18 cellular contexts compared by ENCODE assay signal in genomic region chr5:36897616-36898015, GRCh38. TPM values are rescaled to one million over a fixed set of nuclear protein-coding genes. Genes with fewer than 3 reads are reported as not detected.
DNase-seq lines count a peak whose midpoint lies in the region; ATAC-seq and TF ChIP-seq lines count a peak whose summit lies in the region.
"Had no signal": no experiment of that assay in that cellular context is flagged by ENCODE, and none has a peak within 500 bp of the region (broad histone marks: within the 10 kb centered on the region; RNA-seq: fewer than 3 reads in every experiment).

No MANE protein-coding gene starts in this region.

- H3K9me3 Mint-ChIP-seq in nephron progenitor cell = peaks cover 60% of the 10 kb centered on the region

- H3K4me3 ChIP-seq in fibroblast of lung (replicated peaks in 1 of 4; ENCODE audit: control extremely low read depth in 1 of 4, insufficient read depth in 1 of 4, low read depth in 3 of 4, low read length in 4 of 4) = no peak overlapping the region
- no peak overlapping the region for H3K4me3 ChIP-seq in BE2C (ENCODE audit: low read depth, low read length)
- H3K4me3 ChIP-seq: lower lobe of right lung, suprapubic skin had no signal

- H3K4me1 Mint-ChIP-seq in nephron progenitor cell = no peaks in the 10 kb centered on the region

- CTCF ChIA-PET in RWPE1 (lab: Yijun Ruan, JAX) = no interaction called here

- peak; percentile 49 for DNase-seq in ELR (ENCODE audit: low read depth)
- DNase-seq in RWPE1 (ENCODE audit: low spot score) = peak; percentile 10
- peak; percentile 45 to 56 for DNase-seq in fibroblast of lung (ENCODE audit: low read depth in 2 of 2)
- DNase-seq in nephron progenitor cell = no peak
- no peak for DNase-seq in BE2C
- DNase-seq in GDM1 (lab: John Stamatoyannopoulos, UW) = no peak
- DNase-seq: activated CD4-positive, alpha-beta memory T cell treated with anti-CD3 and anti-CD28 coated beads for 36 hours; C1 segment of cervical spinal cord; DMS79; lower lobe of right lung; MV-4-11; NCI-H2081 treated with DMSO at 0.1 percent for 48 hours; retina had no signal

- no peak overlapping the region for H3K4me2 ChIP-seq in fibroblast of lung (ENCODE audit: extremely low read depth, insufficient read depth, low read length)

- no peaks in the 10 kb centered on the region for H3K9me3 ChIP-seq in fibroblast of lung (ENCODE audit: control insufficient read depth, insufficient read depth, low read depth, low read length)
- no peaks in the 10 kb centered on the region for H3K9me3 ChIP-seq in BE2C
- H3K9me3 ChIP-seq: lower lobe of right lung, suprapubic skin had no signal

- no peak overlapping the region for H2AFZ ChIP-seq in fibroblast of lung (ENCODE audit: low read length)

- H3K36me3 ChIP-seq in fibroblast of lung (ENCODE audit: control insufficient read depth, insufficient read depth, low read length) (no peaks in the 10 kb centered on the region), BE2C (no peaks in the 10 kb centered on the region)
- H3K36me3 ChIP-seq: lower lobe of right lung, suprapubic skin had no signal

- POLR2A ChIA-PET in RWPE1 (lab: Yijun Ruan, JAX; ENCODE audit: low non-redundant PET) = no interaction called here

- H3K4me3 Mint-ChIP-seq in nephron progenitor cell = no peak overlapping the region
- H3K4me3 Mint-ChIP-seq: activated CD4-positive, alpha-beta memory T cell treated with anti-CD3 and anti-CD28 coated beads for 36 hours; dendritic cell treated with granulocyte-macrophage colony-stimulating factor and Interleukin-4, amounts not matched to agents 40 ng/mL and 50 ng/mL, for 4 days; nephron had no signal

- peak overlapping the region; percentile 33 for H3K27ac Mint-ChIP-seq in nephron progenitor cell
- H3K27ac Mint-ChIP-seq: activated CD4-positive, alpha-beta memory T cell treated with anti-CD3 and anti-CD28 coated beads for 36 hours; dendritic cell treated with granulocyte-macrophage colony-stimulating factor and Interleukin-4, amounts not matched to agents 40 ng/mL and 50 ng/mL, for 4 days; nephron had no signal

- ATAC-seq in GM19467 (IDR thresholded peaks at IDR 0.05; ENCODE audit: unreplicated experiment) = no peak
- ATAC-seq: HepG2 had no signal

- H3K9ac ChIP-seq in fibroblast of lung (ENCODE audit: insufficient read depth, low read length) = no peak overlapping the region

- no peaks in the 10 kb centered on the region for H3K4me1 ChIP-seq in fibroblast of lung (ENCODE audit: control insufficient read depth, extremely low read depth, insufficient read depth, low read length)
- H3K4me1 ChIP-seq in BE2C = no peaks in the 10 kb centered on the region; the same call in 1 of the 2 replicates

- no peaks in the 10 kb centered on the region for H3K27me3 Mint-ChIP-seq in nephron progenitor cell (ENCODE audit: low read depth, poor library complexity)
- H3K27me3 Mint-ChIP-seq: activated CD4-positive, alpha-beta memory T cell treated with anti-CD3 and anti-CD28 coated beads for 36 hours; dendritic cell treated with granulocyte-macrophage colony-stimulating factor and Interleukin-4, amounts not matched to agents 40 ng/mL and 50 ng/mL, for 4 days had no signal

- no peaks in the 10 kb centered on the region for H3K27me3 ChIP-seq in fibroblast of lung (ENCODE audit: control insufficient read depth, insufficient read depth, low read length)
- H3K27me3 ChIP-seq in BE2C = no peaks in the 10 kb centered on the region
- H3K27me3 ChIP-seq: suprapubic skin had no signal

- no peak overlapping the region for H3K27ac ChIP-seq in RWPE1
- H3K27ac ChIP-seq in fibroblast of lung (ENCODE audit: insufficient read depth, low read length) = no peak overlapping the region
- H3K27ac ChIP-seq: lower lobe of right lung, suprapubic skin had no signal

- H3K36me3 Mint-ChIP-seq in nephron progenitor cell (ENCODE audit: low read depth) = peaks cover 70% of the 10 kb centered on the region

- H3K79me2 ChIP-seq in fibroblast of lung (ENCODE audit: control insufficient read depth, insufficient read depth, low read length) = peaks cover 86% of the 10 kb centered on the region

- TF ChIP-seq CTCF in RWPE1 (conservative IDR thresholded peaks at IDR 0.05; ENCODE audit: low read depth) (no peak), fibroblast of lung (conservative IDR thresholded peaks at IDR 0.05 in 1 of 2, IDR thresholded peaks at IDR 0.05 in 1 of 2; ENCODE audit: low read depth in 1 of 2, low read length in 2 of 2) (no peak), nephron progenitor cell (IDR thresholded peaks at IDR 0.05) (no peak), BE2C (IDR thresholded peaks at IDR 0.05; ENCODE audit: low read depth, low read length) (no peak)

- H4K20me1 ChIP-seq in fibroblast of lung (ENCODE audit: control insufficient read depth, extremely low read depth, insufficient read depth, low read length) = peaks cover 5% of the 10 kb centered on the region

RNA-seq across cellular contexts. Expression of gene NIPBL, which starts 21.0 kb away (rescaled TPM):
- total RNA-seq in fibroblast of lung = 26.5 and 34.2 TPM in 2 replicates
- polyA plus RNA-seq in fibroblast of lung = 24.6 and 30.8 TPM in 2 replicates
- 12.5 and 15.5 TPM in 2 replicates for polyA plus RNA-seq in fibroblast of lung (2012)
- 26.6 and 28.5 TPM in 2 replicates for polyA minus RNA-seq in fibroblast of lung (ENCODE audit: low replicate concordance)
- 37.7 TPM for polyA plus RNA-seq in BE2C (2012; ENCODE audit: insufficient read depth, insufficient read length, low read depth)

Comparison
In these comparisons a context has a peak if more than half of its experiments do, and no peak if none do; other contexts are left out.
1. DNase-seq: peak in ELR (single experiment), RWPE1 (single experiment) and fibroblast of lung (2 of 2); none in nephron progenitor cell (single experiment), BE2C (single experiment) and GDM1 (single experiment).